ENCODE assay signal across 18 cellular contexts in genomic region chr16:47492036-47492427, GRCh38. TPM values are rescaled to one million over a fixed set of nuclear protein-coding genes. Genes with fewer than 3 reads are reported as not detected.
DNase-seq lines count a peak whose midpoint lies in the region; ATAC-seq and TF ChIP-seq lines count a peak whose summit lies in the region.
"Had no signal": no experiment of that assay in that cellular context is flagged by ENCODE, and none has a peak within 500 bp of the region (broad histone marks: within the 10 kb centered on the region; RNA-seq: fewer than 3 reads in every experiment).

No MANE protein-coding gene starts in this region.

- H3K4me1 ChIP-seq in sigmoid colon (peaks cover 0 to 37% (median 29%) of the 10 kb centered on the region in 4 donors), GM23248 (ENCODE audit: insufficient read depth) (no peaks in the 10 kb centered on the region)
- H3K4me1 ChIP-seq: adrenal gland, foreskin keratinocyte had no signal

- peaks cover 18% of the 10 kb centered on the region for H3K9me3 Mint-ChIP-seq in stimulated activated naive CD8-positive, alpha-beta T cell treated with anti-CD3 and anti-CD28 coated beads, Interleukin-15, Interleukin-2, amounts not matched to agents 100 ng/mL and 50 ng/mL, for 24 hours
- H3K9me3 Mint-ChIP-seq in stimulated activated naive CD8-positive, alpha-beta T cell treated with anti-CD3 and anti-CD28 coated beads, Interleukin-15, amount 100 ng/mL, for 72 hours: peaks cover 20 to 30% of the 10 kb centered on the region in 2 donors
- peaks cover 12% of the 10 kb centered on the region for H3K9me3 Mint-ChIP-seq in activated B cell treated with CpG ODN at 0.5 μM for 24 hours

- ATAC-seq in stimulated activated naive CD8-positive, alpha-beta T cell treated with anti-CD3 and anti-CD28 coated beads, Interleukin-15, amount 100 ng/mL, for 72 hours: no peak
- ATAC-seq in activated B cell treated with CpG ODN at 0.5 μM for 24 hours (ENCODE audit: low read depth): no peak
- ATAC-seq in GM21526 (IDR thresholded peaks at IDR 0.05; ENCODE audit: low FRiP score, unreplicated experiment): no peak
- ATAC-seq: foreskin keratinocyte had no signal

- in situ Hi-C loops in GM23248 (cut with MboI): no loop called here

- H3K27ac ChIP-seq in sigmoid colon (peak overlapping the region; percentile 59 to 76 (median 68)), GM23248 (no peak overlapping the region)
- H3K27ac ChIP-seq: foreskin keratinocyte had no signal

- no peak overlapping the region for H2AFZ ChIP-seq in GM23248

- H3F3A ChIP-seq in GM23248 (ENCODE audit: insufficient read depth): no peaks in the 10 kb centered on the region

- no peak for DNase-seq in stimulated activated naive CD8-positive, alpha-beta T cell treated with anti-CD3 and anti-CD28 coated beads, Interleukin-15, amount 100 ng/mL, for 72 hours
- no peak for DNase-seq in activated B cell treated with CpG ODN at 0.5 μM for 24 hours
- DNase-seq in sigmoid colon: no peak
- DNase-seq in cerebellar cortex (ENCODE audit: low spot score): no peak
- no peak for DNase-seq in HuH-7.5 (ENCODE audit: low spot score)
- no peak for DNase-seq in GM23248
- DNase-seq: activated CD4-positive, alpha-beta T cell treated with anti-CD3 and anti-CD28 coated beads for 48 hours; activated T-cell treated with anti-CD3 and anti-CD28 coated beads, Interleukin-2, amount 50 U/mL, for 48 hours; adrenal gland; cerebellar nuclear complex; foreskin keratinocyte; midbrain; NCI-H2107; nucleus accumbens had no signal

- WGBS in sigmoid colon, 2 donors: 63 to 75% methylated on average over 1 of the region's 1 CpG
- WGBS in GM23248 (ENCODE audit: low coverage in 1 of 2, low lambda C conversion rate in 2 of 2, missing lambda C conversion rate in 2 of 2), 2 experiments: 59 to 64% methylated on average over 1 of the region's 1 CpG

- TF ChIP-seq CTCF in activated B cell treated with CpG ODN at 0.5 μM for 24 hours (IDR thresholded peaks at IDR 0.05) (no peak), sigmoid colon (IDR thresholded peaks at IDR 0.05) (no peak)

- peaks cover 42% of the 10 kb centered on the region for H3K4me1 Mint-ChIP-seq in stimulated activated naive CD8-positive, alpha-beta T cell treated with anti-CD3 and anti-CD28 coated beads, Interleukin-15, Interleukin-2, amounts not matched to agents 100 ng/mL and 50 ng/mL, for 24 hours (ENCODE audit: low read depth)
- peaks cover 33% of the 10 kb centered on the region for H3K4me1 Mint-ChIP-seq in stimulated activated naive CD8-positive, alpha-beta T cell treated with anti-CD3 and anti-CD28 coated beads, Interleukin-15, amount 100 ng/mL, for 72 hours
- H3K4me1 Mint-ChIP-seq in activated B cell treated with CpG ODN at 0.5 μM for 24 hours: peaks cover 52% of the 10 kb centered on the region

- peaks cover 52% of the 10 kb centered on the region for H3K36me3 Mint-ChIP-seq in stimulated activated naive CD8-positive, alpha-beta T cell treated with anti-CD3 and anti-CD28 coated beads, Interleukin-15, Interleukin-2, amounts not matched to agents 100 ng/mL and 50 ng/mL, for 24 hours (ENCODE audit: low read depth)
- H3K36me3 Mint-ChIP-seq in activated B cell treated with CpG ODN at 0.5 μM for 24 hours (ENCODE audit: low read depth): peaks cover 33% of the 10 kb centered on the region

- no peaks in the 10 kb centered on the region for H4K20me1 ChIP-seq in GM23248 (ENCODE audit: insufficient read depth)

- no peak for TF ChIP-seq EP300 in sigmoid colon (IDR thresholded peaks at IDR 0.05)

- H3K4me2 ChIP-seq in GM23248 (ENCODE audit: unreplicated experiment): no peak overlapping the region
- H3K4me2 ChIP-seq: smooth muscle cell had no signal

- peak overlapping the region; percentile 91 for H3K27ac Mint-ChIP-seq in stimulated activated naive CD8-positive, alpha-beta T cell treated with anti-CD3 and anti-CD28 coated beads, Interleukin-15, Interleukin-2, amounts not matched to agents 100 ng/mL and 50 ng/mL, for 24 hours
- H3K27ac Mint-ChIP-seq in stimulated activated naive CD8-positive, alpha-beta T cell treated with anti-CD3 and anti-CD28 coated beads, Interleukin-15, amount 100 ng/mL, for 72 hours: no peak overlapping the region
- H3K27ac Mint-ChIP-seq in activated B cell treated with CpG ODN at 0.5 μM for 24 hours: peak overlapping the region; percentile 98
- H3K27ac Mint-ChIP-seq: T-helper 2 cell treated with Interferon-gamma antibody and Interleukin-4, amounts not matched to agents 5 μg/mL and 100 μg/mL, for 36 hours had no signal

- CTCF ChIA-PET in activated B cell treated with CpG ODN at 0.5 μM for 24 hours (lab: Charles Lee): no interaction called here

- H3K79me2 ChIP-seq in GM23248 (ENCODE audit: insufficient read depth): peaks cover 17% of the 10 kb centered on the region; the same call in 1 of the 2 replicates

- intact Hi-C loops in activated B cell treated with CpG ODN at 0.5 μM for 24 hours (cut with micrococcal nuclease): loop anchor here (2.0 kb wide), 2 partner anchors 15 to 31 kb away; no protein-coding TSS in a partner anchor
- intact Hi-C loops in sigmoid colon (cut with DNase I): no loop called here

- no peaks in the 10 kb centered on the region for H3K27me3 Mint-ChIP-seq in stimulated activated naive CD8-positive, alpha-beta T cell treated with anti-CD3 and anti-CD28 coated beads, Interleukin-15, Interleukin-2, amounts not matched to agents 100 ng/mL and 50 ng/mL, for 24 hours
- H3K27me3 Mint-ChIP-seq in stimulated activated naive CD8-positive, alpha-beta T cell treated with anti-CD3 and anti-CD28 coated beads, Interleukin-15, amount 100 ng/mL, for 72 hours: no peaks in the 10 kb centered on the region
- H3K27me3 Mint-ChIP-seq in activated B cell treated with CpG ODN at 0.5 μM for 24 hours: no peaks in the 10 kb centered on the region

- TF ChIP-seq POLR2A in sigmoid colon (IDR thresholded peaks at IDR 0.05): no peak

- no peak overlapping the region for H3K4me3 ChIP-seq in sigmoid colon
- no peak overlapping the region for H3K4me3 ChIP-seq in GM23248
- H3K4me3 ChIP-seq: adrenal gland, smooth muscle cell had no signal

- peak overlapping the region; percentile 77 for H3K4me3 Mint-ChIP-seq in stimulated activated naive CD8-positive, alpha-beta T cell treated with anti-CD3 and anti-CD28 coated beads, Interleukin-15, Interleukin-2, amounts not matched to agents 100 ng/mL and 50 ng/mL, for 24 hours
- H3K4me3 Mint-ChIP-seq in stimulated activated naive CD8-positive, alpha-beta T cell treated with anti-CD3 and anti-CD28 coated beads, Interleukin-15, amount 100 ng/mL, for 72 hours: no peak overlapping the region
- H3K4me3 Mint-ChIP-seq in activated B cell treated with CpG ODN at 0.5 μM for 24 hours: peak overlapping the region; percentile 89
- H3K4me3 Mint-ChIP-seq: T-helper 2 cell treated with Interferon-gamma antibody and Interleukin-4, amounts not matched to agents 5 μg/mL and 100 μg/mL, for 36 hours had no signal

- no peaks in the 10 kb centered on the region for H3K9me2 ChIP-seq in GM23248 (ENCODE audit: insufficient read depth)

- H3K27me3 ChIP-seq in sigmoid colon (no peaks in the 10 kb centered on the region), GM23248 (replicated peaks; ENCODE audit: insufficient read depth) (no peaks in the 10 kb centered on the region)
- H3K27me3 ChIP-seq: adrenal gland, foreskin keratinocyte had no signal

- H3K36me3 ChIP-seq in sigmoid colon: no peaks in the 10 kb centered on the region
- H3K36me3 ChIP-seq in GM23248 (ENCODE audit: low read depth): 0 out of 2 replicates have a peak, but pooled peaks cover 3% of the 10 kb centered on the region
- H3K36me3 ChIP-seq: adrenal gland had no signal

- H3K9me3 ChIP-seq in sigmoid colon (peaks cover 0 to 7% (median 3%) of the 10 kb centered on the region in 4 donors), GM23248 (ENCODE audit: low read depth) (no peaks in the 10 kb centered on the region)

- POLR2A ChIA-PET in activated B cell treated with CpG ODN at 0.5 μM for 24 hours (lab: Charles Lee): interaction anchor here (1.0 to 4.7 kb wide), 7 partner anchors 12 to 518 kb away, joined by 3 to 97 read pairs (median 6); partner anchors contain the start of genes DNAJA2, ITFG1 and PHKB

- H3K9ac ChIP-seq in GM23248: no peak overlapping the region

RNA-seq across cellular contexts. Expression of gene PHKB, which starts 30.9 kb away (rescaled TPM):
- total RNA-seq in activated B cell treated with CpG ODN at 0.5 μM for 24 hours (94.8 and 110 TPM in 2 replicates), sigmoid colon (10 to 100 TPM; 60.5 to 95.6 (median 83.6) TPM)
- polyA plus RNA-seq in sigmoid colon (10 to 100 TPM; 24.6 to 40.9 (median 30.4) TPM), GM23248 (2016; fragmentation: Nextera tagmentation; extraction: Ambion mirVana) (31.3 and 32.7 TPM in 2 replicates)
- 42.0 and 52.0 TPM in 2 replicates for total RNA-seq in GM23248 (2014; rRNA removed; shearing (Covaris generic))

RNA-seq across cellular contexts. Expression of gene ITFG1, which starts 31.2 kb away (rescaled TPM):
- 23.8 and 30.9 TPM in 2 replicates for total RNA-seq in activated B cell treated with CpG ODN at 0.5 μM for 24 hours
- total RNA-seq in sigmoid colon: 10 to 100 TPM; 36.0 to 59.3 (median 43.7) TPM
- polyA plus RNA-seq in sigmoid colon: 10 to 100 TPM; 12.0 to 33.7 (median 13.4) TPM
- 78.2 and 93.8 TPM in 2 replicates for total RNA-seq in GM23248 (2014; rRNA removed; shearing (Covaris generic))
- 111 and 113 TPM in 2 replicates for polyA plus RNA-seq in GM23248 (2016; fragmentation: Nextera tagmentation; extraction: Ambion mirVana)

Comparison
In these comparisons a context has a peak if more than half of its experiments do, and no peak if none do; other contexts are left out.
1. H3K27ac Mint-ChIP-seq: peak in stimulated activated naive CD8-positive, alpha-beta T cell treated with anti-CD3 and anti-CD28 coated beads, Interleukin-15, Interleukin-2, amounts not matched to agents 100 ng/mL and 50 ng/mL, for 24 hours (single experiment) and activated B cell treated with CpG ODN at 0.5 μM for 24 hours (single experiment); none in stimulated activated naive CD8-positive, alpha-beta T cell treated with anti-CD3 and anti-CD28 coated beads, Interleukin-15, amount 100 ng/mL, for 72 hours (0 of 2).
2. H3K4me3 Mint-ChIP-seq: peak in stimulated activated naive CD8-positive, alpha-beta T cell treated with anti-CD3 and anti-CD28 coated beads, Interleukin-15, Interleukin-2, amounts not matched to agents 100 ng/mL and 50 ng/mL, for 24 hours (single experiment) and activated B cell treated with CpG ODN at 0.5 μM for 24 hours (single experiment); none in stimulated activated naive CD8-positive, alpha-beta T cell treated with anti-CD3 and anti-CD28 coated beads, Interleukin-15, amount 100 ng/mL, for 72 hours (0 of 2).